Comparison of ENCODE assay signal across 23 cellular contexts in genomic region chr3:62795978-62796635, GRCh38.
DNase-seq lines count a peak whose midpoint lies in the region; FAIRE-seq and TF ChIP-seq lines count a peak whose summit lies in the region.
"Had no signal": no experiment of that assay in that cellular context is flagged by ENCODE, and none has a peak within 500 bp of the region (broad histone marks: within the 10 kb centered on the region; RNA-seq: fewer than 3 reads in every experiment).

No MANE protein-coding gene starts in this region.

- no peaks in the 10 kb centered on the region for H3K9me3 ChIP-seq in HUES64 (ENCODE audit: insufficient read depth, low read depth, low read length)
- H3K9me3 ChIP-seq in OCI-LY1 (ENCODE audit: low read length): no peaks in the 10 kb centered on the region
- H3K9me3 ChIP-seq in endodermal cell (ENCODE audit: control insufficient read depth, low read length): no peaks in the 10 kb centered on the region
- no peaks in the 10 kb centered on the region for H3K9me3 ChIP-seq in iPS-20b (ENCODE audit: insufficient read depth, low read depth, low read length)
- H3K9me3 ChIP-seq in GM23248 (ENCODE audit: low read depth): no peaks in the 10 kb centered on the region
- H3K9me3 ChIP-seq: SK-N-SH had no signal

- H3K4me3 ChIP-seq in HUES64 (ENCODE audit: low read length) (no peak overlapping the region), OCI-LY1 (ENCODE audit: low read depth, low read length, poor library complexity, severe bottlenecking) (no peak overlapping the region), endodermal cell (ENCODE audit: low read length) (no peak overlapping the region), iPS-20b (ENCODE audit: low read length) (no peak overlapping the region), GM23248 (no peak overlapping the region)

- H4K20me1 ChIP-seq in OCI-LY1 (ENCODE audit: insufficient read depth, low read length) (no peaks in the 10 kb centered on the region), GM23248 (ENCODE audit: insufficient read depth) (no peaks in the 10 kb centered on the region)

- TF ChIP-seq CTCF in OCI-LY1 (IDR thresholded peaks at IDR 0.05; ENCODE audit: low read length): no peak
- no peak for TF ChIP-seq CTCF in endodermal cell (conservative IDR thresholded peaks at IDR 0.05)

- no peaks in the 10 kb centered on the region for H3K27me3 Mint-ChIP-seq in endodermal cell (ENCODE audit: insufficient read depth)

- H3K9me3 Mint-ChIP-seq in endodermal cell: no peaks in the 10 kb centered on the region

- H3K27me3 ChIP-seq in HUES64 (ENCODE audit: insufficient read depth, low read length): no peaks in the 10 kb centered on the region
- no peaks in the 10 kb centered on the region for H3K27me3 ChIP-seq in OCI-LY1 (ENCODE audit: insufficient read depth, low read length)
- no peaks in the 10 kb centered on the region for H3K27me3 ChIP-seq in endodermal cell (ENCODE audit: control insufficient read depth, insufficient read depth, low read length, poor library complexity, severe bottlenecking)
- no peaks in the 10 kb centered on the region for H3K27me3 ChIP-seq in iPS-20b (ENCODE audit: insufficient read depth, low read length)
- H3K27me3 ChIP-seq in GM23248 (replicated peaks; ENCODE audit: insufficient read depth): no peaks in the 10 kb centered on the region

- peaks cover 29% of the 10 kb centered on the region for H3K4me1 Mint-ChIP-seq in endodermal cell
- H3K4me1 Mint-ChIP-seq: CD4-positive, alpha-beta memory T cell had no signal

- H3K36me3 ChIP-seq in HUES64 (ENCODE audit: insufficient read depth, low read length): no peaks in the 10 kb centered on the region
- H3K36me3 ChIP-seq in OCI-LY1 (ENCODE audit: insufficient read depth, low read length): no peaks in the 10 kb centered on the region
- no peaks in the 10 kb centered on the region for H3K36me3 ChIP-seq in endodermal cell (ENCODE audit: control insufficient read depth, insufficient read depth, low read length)
- no peaks in the 10 kb centered on the region for H3K36me3 ChIP-seq in iPS-20b (ENCODE audit: insufficient read depth, low read depth, low read length)
- H3K36me3 ChIP-seq in GM23248 (ENCODE audit: low read depth): no peaks in the 10 kb centered on the region

- no peak overlapping the region for H3K4me2 ChIP-seq in OCI-LY1 (ENCODE audit: low read length)
- H3K4me2 ChIP-seq in GM23248 (ENCODE audit: unreplicated experiment): no peak overlapping the region
- H3K4me2 ChIP-seq: SK-N-SH had no signal

- no peak for FAIRE-seq in RCC 7860 (lab: Jason Lieb, UNC)
- FAIRE-seq: GM18507 had no signal

- H3F3A ChIP-seq in OCI-LY1 (ENCODE audit: insufficient read depth, low read length): no peaks in the 10 kb centered on the region
- no peaks in the 10 kb centered on the region for H3F3A ChIP-seq in GM23248 (ENCODE audit: insufficient read depth)

- in situ Hi-C loops in GM23248 (cut with MboI): no loop called here

- 75% methylated on average over 2 of the region's 2 CpGs for WGBS in HUES64
- 83 to 88% methylated on average over 2 of the region's 2 CpGs for WGBS in endodermal cell (ENCODE audit: insufficient coverage in 1 of 2, insufficient read length in 1 of 2), 2 experiments
- WGBS in GM23248 (ENCODE audit: low coverage in 1 of 2, low lambda C conversion rate in 2 of 2, missing lambda C conversion rate in 2 of 2), 2 experiments: 67 to 75% methylated on average over 2 of the region's 2 CpGs

- H3K4me1 ChIP-seq in HUES64 (ENCODE audit: insufficient read depth, low read length) (peaks cover 9% of the 10 kb centered on the region; the same call in 1 of the 2 replicates), OCI-LY1 (ENCODE audit: insufficient read depth, low read length, severe bottlenecking) (peaks cover 51% of the 10 kb centered on the region), endodermal cell (ENCODE audit: control insufficient read depth, insufficient read depth, low read length) (peaks cover 3% of the 10 kb centered on the region), iPS-20b (ENCODE audit: insufficient read depth, low read length) (peaks cover 7% of the 10 kb centered on the region), GM23248 (ENCODE audit: insufficient read depth) (no peaks in the 10 kb centered on the region)

- H3K27ac Mint-ChIP-seq in endodermal cell: no peak overlapping the region
- H3K27ac Mint-ChIP-seq: CD4-positive, alpha-beta memory T cell had no signal

- peak; percentile 46 for DNase-seq in endodermal cell
- DNase-seq in RCC 7860 (ENCODE audit: low spot score): no peak
- DNase-seq in GM23248: no peak
- DNase-seq in CD1c-positive myeloid dendritic cell (ENCODE audit: extremely low spot score): no peak
- no peak for DNase-seq in stimulated activated naive CD4-positive, alpha-beta T cell treated with Interleukin-2 at 50 U/mL for 16 hours (lab: John Stamatoyannopoulos, UW)
- DNase-seq: CD4-positive, alpha-beta memory T cell; GDM1; HCEC 1CT; KBM-7; NCI-H1105; NCI-H146; NCI-H2029 treated with DMSO at 0.1 percent for 48 hours; NCI-H2171 treated with DMSO at 0.1 percent for 48 hours; NCI-H524 treated with DMSO at 0.1 percent for 48 hours; NCI-H82; PC-3; RPMI8226; SHP77 treated with DMSO at 0.1 percent for 48 hours; SK-N-SH had no signal

- H3K27ac ChIP-seq in HUES64 (ENCODE audit: low read depth, low read length): peak overlapping the region; percentile 32; the same call in 1 of the 2 replicates
- peak overlapping the region; percentile 70 for H3K27ac ChIP-seq in OCI-LY1 (ENCODE audit: low read depth, low read length, poor library complexity, severe bottlenecking)
- no peak overlapping the region for H3K27ac ChIP-seq in endodermal cell (ENCODE audit: low read depth, low read length)
- no peak overlapping the region for H3K27ac ChIP-seq in iPS-20b (ENCODE audit: low read length)
- H3K27ac ChIP-seq in GM23248: no peak overlapping the region

- no peak overlapping the region for H2AFZ ChIP-seq in OCI-LY1 (ENCODE audit: low read length)
- H2AFZ ChIP-seq in GM23248: no peak overlapping the region

- no peaks in the 10 kb centered on the region for H3K79me2 ChIP-seq in OCI-LY1 (ENCODE audit: insufficient read depth, low read length)
- no peaks in the 10 kb centered on the region for H3K79me2 ChIP-seq in GM23248 (ENCODE audit: insufficient read depth)

- H3K9me2 ChIP-seq in OCI-LY1 (ENCODE audit: low read depth, low read length): no peaks in the 10 kb centered on the region
- no peaks in the 10 kb centered on the region for H3K9me2 ChIP-seq in GM23248 (ENCODE audit: insufficient read depth)
- H3K9me2 ChIP-seq: SK-N-SH had no signal

- no peak overlapping the region for H3K9ac ChIP-seq in HUES64 (ENCODE audit: low read depth, low read length)
- H3K9ac ChIP-seq in OCI-LY1 (ENCODE audit: low read length): peak overlapping the region; percentile 27; the same call in 1 of the 2 replicates
- no peak overlapping the region for H3K9ac ChIP-seq in endodermal cell (ENCODE audit: extremely low read depth, low read length, poor library complexity, severe bottlenecking)
- H3K9ac ChIP-seq in iPS-20b (ENCODE audit: low read depth, low read length): peak overlapping the region; percentile 29; the same call in 1 of the 2 replicates
- H3K9ac ChIP-seq in GM23248: no peak overlapping the region
- H3K9ac ChIP-seq: SK-N-SH had no signal

- no peak overlapping the region for H3K4me3 Mint-ChIP-seq in endodermal cell
- H3K4me3 Mint-ChIP-seq: CD4-positive, alpha-beta memory T cell had no signal

- no peaks in the 10 kb centered on the region for H3K36me3 Mint-ChIP-seq in endodermal cell (ENCODE audit: low read depth)
- H3K36me3 Mint-ChIP-seq: CD4-positive, alpha-beta memory T cell had no signal

Comparison
In these comparisons a context has a peak if more than half of its experiments do, and no peak if none do; other contexts are left out.
1. H3K27ac ChIP-seq: peak in HUES64 (single experiment) and OCI-LY1 (single experiment); none in endodermal cell (single experiment), iPS-20b (single experiment) and GM23248 (single experiment).
2. H3K9ac ChIP-seq: peak in OCI-LY1 (single experiment) and iPS-20b (single experiment); none in HUES64 (single experiment), endodermal cell (single experiment) and GM23248 (single experiment).